Comparison of ENCODE assay signal across 10 cellular contexts in the genomic region with DNA sequence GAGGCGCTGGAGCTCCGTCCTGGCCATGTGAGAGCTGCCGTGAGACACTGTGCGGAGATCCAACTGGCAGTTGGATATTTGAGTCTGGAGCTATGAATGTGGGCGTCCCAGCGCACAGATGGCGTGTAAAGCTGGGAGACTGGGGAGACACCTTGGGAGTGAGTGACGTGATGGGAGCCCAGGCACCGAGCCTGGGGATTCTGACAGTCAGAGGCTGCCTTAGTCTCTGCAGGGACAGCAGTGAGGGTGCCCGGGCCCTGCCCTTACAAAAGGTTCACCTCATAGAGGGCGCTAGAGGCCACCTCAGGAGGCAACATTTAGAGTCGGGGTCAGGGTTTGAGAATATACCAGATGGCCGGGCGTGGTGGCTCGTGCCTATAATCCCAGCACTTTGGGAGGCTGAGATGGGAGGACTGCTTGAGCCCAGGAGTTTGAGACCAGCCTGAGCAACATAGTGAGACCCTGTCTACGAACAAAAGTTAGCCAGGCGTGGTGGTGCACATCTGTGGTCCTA.
DNase-seq lines count a peak whose midpoint lies in the region; ATAC-seq and TF ChIP-seq lines count a peak whose summit lies in the region.
"Had no signal": no experiment of that assay in that cellular context is flagged by ENCODE, and none has a peak within 500 bp of the region (broad histone marks: within the 10 kb centered on the region; RNA-seq: fewer than 3 reads in every experiment).

No MANE protein-coding gene starts in this region.

- peaks cover 6% of the 10 kb centered on the region for H3K4me1 Mint-ChIP-seq in activated CD8-positive, alpha-beta memory T cell treated with anti-CD3 and anti-CD28 coated beads, Interleukin-2, amount 10 ng/mL, durations not matched to agents 7 days and 5 days
- H3K4me1 Mint-ChIP-seq in activated CD4-positive, alpha-beta T cell treated with anti-CD3 and anti-CD28 coated beads, Interleukin-2, amount 10 ng/mL, durations not matched to agents 7 days and 5 days = peaks cover 4% of the 10 kb centered on the region

- H3K27ac Mint-ChIP-seq in activated CD8-positive, alpha-beta memory T cell treated with anti-CD3 and anti-CD28 coated beads, Interleukin-2, amount 10 ng/mL, durations not matched to agents 7 days and 5 days = no peak overlapping the region
- H3K27ac Mint-ChIP-seq in activated CD4-positive, alpha-beta T cell treated with anti-CD3 and anti-CD28 coated beads, Interleukin-2, amount 10 ng/mL, durations not matched to agents 7 days and 5 days = no peak overlapping the region

- no peak for ATAC-seq in activated CD8-positive, alpha-beta memory T cell treated with anti-CD3 and anti-CD28 coated beads, Interleukin-2, amount 10 ng/mL, durations not matched to agents 7 days and 5 days
- ATAC-seq in sciatic nerve = no peak
- no peak for ATAC-seq in GM21423 (IDR thresholded peaks at IDR 0.05; ENCODE audit: unreplicated experiment)

- H3K4me3 ChIP-seq in epithelial cell of proximal tubule (ENCODE audit: low read depth, low read length) = no peak overlapping the region
- H3K4me3 ChIP-seq: cardiac muscle cell had no signal

- POLR2A ChIA-PET in activated CD4-positive, alpha-beta T cell treated with anti-CD3 and anti-CD28 coated beads, Interleukin-2, amount 10 ng/mL, durations not matched to agents 7 days and 5 days (lab: Charles Lee) = no interaction called here

- peak; percentile 7 for DNase-seq in activated CD8-positive, alpha-beta memory T cell treated with anti-CD3 and anti-CD28 coated beads, Interleukin-2, amount 50 U/mL, for 4 hours
- no peak for DNase-seq in activated CD8-positive, alpha-beta memory T cell treated with anti-CD3 and anti-CD28 coated beads, Interleukin-2, amount 10 ng/mL, durations not matched to agents 7 days and 5 days
- DNase-seq in NCI-H446 treated with DMSO at 0.1 percent for 48 hours (lab: John Stamatoyannopoulos, UW) (peak; percentile 49), epithelial cell of proximal tubule (ENCODE audit: low read depth) (no peak), sciatic nerve (ENCODE audit: low spot score) (peak; percentile 32), OCI-M1 (lab: John Stamatoyannopoulos, UW) (no peak)
- DNase-seq in activated CD4-positive, alpha-beta T cell treated with anti-CD3 and anti-CD28 coated beads, Interleukin-2, amount 10 ng/mL, durations not matched to agents 7 days and 5 days = no peak
- DNase-seq: NCI-H1417 treated with DMSO at 0.1 percent for 48 hours had no signal

- CTCF ChIA-PET in activated CD8-positive, alpha-beta memory T cell treated with anti-CD3 and anti-CD28 coated beads, Interleukin-2, amount 10 ng/mL, durations not matched to agents 7 days and 5 days (lab: Charles Lee) = interaction anchor here (0.8 to 12.2 kb wide), 9 partner anchors 10 to 300 kb away, joined by 3 to 237 read pairs (median 4); a partner anchor contains a TSS
- CTCF ChIA-PET in activated CD4-positive, alpha-beta T cell treated with anti-CD3 and anti-CD28 coated beads, Interleukin-2, amount 10 ng/mL, durations not matched to agents 7 days and 5 days (lab: Charles Lee) = interaction anchor here (5.1 kb wide), 1 partner anchor 197 kb away, joined by 55 read pairs; a partner anchor contains a TSS

- no peaks in the 10 kb centered on the region for H3K27me3 Mint-ChIP-seq in activated CD8-positive, alpha-beta memory T cell treated with anti-CD3 and anti-CD28 coated beads, Interleukin-2, amount 10 ng/mL, durations not matched to agents 7 days and 5 days
- no peaks in the 10 kb centered on the region for H3K27me3 Mint-ChIP-seq in activated CD4-positive, alpha-beta T cell treated with anti-CD3 and anti-CD28 coated beads, Interleukin-2, amount 10 ng/mL, durations not matched to agents 7 days and 5 days

- intact Hi-C loops in sciatic nerve (cut with DNase I) = loop anchor here (5.0 kb wide), 1 partner anchor 248 kb away; no protein-coding TSS in a partner anchor

- TF ChIP-seq CTCF in epithelial cell of proximal tubule (conservative IDR thresholded peaks at IDR 0.05; ENCODE audit: low read depth, low read length) = peak; percentile 21

- no peak overlapping the region for H3K4me3 Mint-ChIP-seq in activated CD8-positive, alpha-beta memory T cell treated with anti-CD3 and anti-CD28 coated beads, Interleukin-2, amount 10 ng/mL, durations not matched to agents 7 days and 5 days
- H3K4me3 Mint-ChIP-seq in activated CD4-positive, alpha-beta T cell treated with anti-CD3 and anti-CD28 coated beads, Interleukin-2, amount 10 ng/mL, durations not matched to agents 7 days and 5 days = no peak overlapping the region

- H3K9me3 Mint-ChIP-seq in activated CD8-positive, alpha-beta memory T cell treated with anti-CD3 and anti-CD28 coated beads, Interleukin-2, amount 10 ng/mL, durations not matched to agents 7 days and 5 days (ENCODE audit: low read depth) = peaks cover 3% of the 10 kb centered on the region
- peaks cover 9% of the 10 kb centered on the region for H3K9me3 Mint-ChIP-seq in activated CD4-positive, alpha-beta T cell treated with anti-CD3 and anti-CD28 coated beads, Interleukin-2, amount 10 ng/mL, durations not matched to agents 7 days and 5 days

- H3K36me3 Mint-ChIP-seq in activated CD8-positive, alpha-beta memory T cell treated with anti-CD3 and anti-CD28 coated beads, Interleukin-2, amount 10 ng/mL, durations not matched to agents 7 days and 5 days = no peaks in the 10 kb centered on the region
- H3K36me3 Mint-ChIP-seq in activated CD4-positive, alpha-beta T cell treated with anti-CD3 and anti-CD28 coated beads, Interleukin-2, amount 10 ng/mL, durations not matched to agents 7 days and 5 days (ENCODE audit: low read depth) = no peaks in the 10 kb centered on the region

Comparison
In these comparisons a context has a peak if more than half of its experiments do, and no peak if none do; other contexts are left out.
1. DNase-seq: peak in activated CD8-positive, alpha-beta memory T cell treated with anti-CD3 and anti-CD28 coated beads, Interleukin-2, amount 50 U/mL, for 4 hours (single experiment), NCI-H446 treated with DMSO at 0.1 percent for 48 hours (single experiment) and sciatic nerve (single experiment); none in activated CD8-positive, alpha-beta memory T cell treated with anti-CD3 and anti-CD28 coated beads, Interleukin-2, amount 10 ng/mL, durations not matched to agents 7 days and 5 days (single experiment), epithelial cell of proximal tubule (single experiment), OCI-M1 (single experiment) and activated CD4-positive, alpha-beta T cell treated with anti-CD3 and anti-CD28 coated beads, Interleukin-2, amount 10 ng/mL, durations not matched to agents 7 days and 5 days (single experiment).